ENCODE assay signal across 1 cellular context in genomic region chr17:81583589-81584337, GRCh38.
TF ChIP-seq lines count a peak whose summit lies in the region.

No MANE protein-coding gene starts in this region.

TF ChIP-seq in HepG2, 621 proteins besides CTCF, POLR2A, EP300 and RAD21 (continued from another document and continues in another):
- TF ChIP-seq ZNF407 (CRISPR knock-in tag; IDR thresholded peaks at IDR 0.05; ENCODE audit: not compliant biosample characterization): no peak
- peak; percentile 75 for TF ChIP-seq NR2F6 (IDR thresholded peaks at IDR 0.05)
- TF ChIP-seq NR2F6 (CRISPR knock-in tag; IDR thresholded peaks at IDR 0.05): 0 out of 2 replicates have a peak, but pooled peaks have one; percentile 24
- TF ChIP-seq TBX2 (CRISPR knock-in tag; IDR thresholded peaks at IDR 0.05; ENCODE audit: borderline replicate concordance): peak; percentile 58; the same call in 1 of the 2 replicates
- TF ChIP-seq DRAP1 (CRISPR knock-in tag; IDR thresholded peaks at IDR 0.05): no peak
- no peak for TF ChIP-seq PRDM15 (CRISPR knock-in tag; IDR thresholded peaks at IDR 0.05)
- no peak for TF ChIP-seq TERF1 (CRISPR knock-in tag; IDR thresholded peaks at IDR 0.05)
- TF ChIP-seq FOXO1 (CRISPR knock-in tag; IDR thresholded peaks at IDR 0.05): peak; percentile 65; the same call in 1 of the 2 replicates
- TF ChIP-seq KLF6 (CRISPR knock-in tag; IDR thresholded peaks at IDR 0.05): no peak
- peak; percentile 68; the same call in 1 of the 2 replicates for TF ChIP-seq ARID3A (IDR thresholded peaks at IDR 0.05; ENCODE audit: low read depth, low read length)
- no peak for TF ChIP-seq ZNF329 (CRISPR knock-in tag; IDR thresholded peaks at IDR 0.05; ENCODE audit: low read depth)
- TF ChIP-seq ZNF446 (CRISPR knock-in tag; IDR thresholded peaks at IDR 0.05): no peak
- TF ChIP-seq JUN (CRISPR knock-in tag; IDR thresholded peaks at IDR 0.05): peak; percentile 81
- peak; percentile 37; the same call in 1 of the 2 replicates for TF ChIP-seq SP5 (CRISPR knock-in tag; IDR thresholded peaks at IDR 0.05; ENCODE audit: borderline replicate concordance, low read depth)
- no peak for TF ChIP-seq MAFG (CRISPR knock-in tag; IDR thresholded peaks at IDR 0.05)
- TF ChIP-seq ZNF616 (CRISPR knock-in tag; IDR thresholded peaks at IDR 0.05; ENCODE audit: low read depth): no peak
- TF ChIP-seq HHEX (CRISPR knock-in tag; IDR thresholded peaks at IDR 0.05): peak; percentile 93
- no peak for TF ChIP-seq SKI (IDR thresholded peaks at IDR 0.05; ENCODE audit: partially characterized antibody)
- TF ChIP-seq ZNF605 (CRISPR knock-in tag; IDR thresholded peaks at IDR 0.05): no peak
- TF ChIP-seq FOSL2 (CRISPR knock-in tag; IDR thresholded peaks at IDR 0.05): peak; percentile 23; the same call in 1 of the 2 replicates
- no peak for TF ChIP-seq SP2 (CRISPR knock-in tag; IDR thresholded peaks at IDR 0.05)
- peak; percentile 58; the same call in 1 of the 2 replicates for TF ChIP-seq FOXK1 (CRISPR knock-in tag; IDR thresholded peaks at IDR 0.05; ENCODE audit: borderline replicate concordance, low read depth)
- no peak for TF ChIP-seq ZNF816 (CRISPR knock-in tag; IDR thresholded peaks at IDR 0.05; ENCODE audit: borderline replicate concordance)
- TF ChIP-seq TRIM22 (IDR thresholded peaks at IDR 0.05): no peak
- no peak for TF ChIP-seq MLXIP (CRISPR knock-in tag; IDR thresholded peaks at IDR 0.05; ENCODE audit: borderline replicate concordance)
- TF ChIP-seq ZBTB49 (CRISPR knock-in tag; IDR thresholded peaks at IDR 0.05; ENCODE audit: borderline replicate concordance): no peak
- no peak for TF ChIP-seq BCLAF1 (IDR thresholded peaks at IDR 0.05)
- TF ChIP-seq TCF12 (IDR thresholded peaks at IDR 0.05): no peak
- TF ChIP-seq TCF12 (CRISPR knock-in tag; IDR thresholded peaks at IDR 0.05): no peak
